In genomic region chrX:82711432-82711831, GRCh38 we compare ENCODE assay signal across 22 cellular contexts.
A peak's percentile ranks its signal among the peaks of the same experiment; 100 is the strongest.
DNase-seq lines count a peak whose midpoint lies in the region; ATAC-seq and TF ChIP-seq lines count a peak whose summit lies in the region.
"Had no signal": no experiment of that assay in that cellular context is flagged by ENCODE, and none has a peak within 500 bp of the region (broad histone marks: within the 10 kb centered on the region; RNA-seq: fewer than 3 reads in every experiment).

No MANE protein-coding gene starts in this region.

- no peak overlapping the region for H3K18ac ChIP-seq in neuronal stem cell (ENCODE audit: low read length)

- no peak overlapping the region for H3K9ac ChIP-seq in fibroblast of lung (ENCODE audit: insufficient read depth, low read length)
- no peak overlapping the region for H3K9ac ChIP-seq in neuronal stem cell (ENCODE audit: low read depth, low read length, poor library complexity)

- H3K27ac ChIP-seq in fibroblast of lung (ENCODE audit: insufficient read depth, low read length) (no peak overlapping the region), neuronal stem cell (replicated peaks; ENCODE audit: low read length) (no peak overlapping the region)

- H3K79me1 ChIP-seq in neuronal stem cell (ENCODE audit: low read depth, low read length): no peaks in the 10 kb centered on the region

- CTCF ChIA-PET in WTC11 (lab: Charles Lee): no interaction called here

- no peak overlapping the region for H4K91ac ChIP-seq in neuronal stem cell (ENCODE audit: low read depth, low read length, poor library complexity)

- H3K4me1 ChIP-seq in fibroblast of lung (ENCODE audit: control insufficient read depth, extremely low read depth, insufficient read depth, low read length) (no peaks in the 10 kb centered on the region), neuronal stem cell (ENCODE audit: control insufficient read depth in 2 of 2, insufficient read depth in 1 of 2, low read depth in 1 of 2, low read length in 2 of 2) (peaks cover 2 to 6% of the 10 kb centered on the region in 2 donors)

- no peak overlapping the region for H4K8ac ChIP-seq in neuronal stem cell (ENCODE audit: low read depth, low read length)

- H2AFZ ChIP-seq in fibroblast of lung (ENCODE audit: low read length) (no peak overlapping the region), neuronal stem cell (ENCODE audit: low read length) (peak overlapping the region; percentile 49)

- peaks cover 11% of the 10 kb centered on the region for H3K4me1 Mint-ChIP-seq in WTC11
- H3K4me1 Mint-ChIP-seq: CD4-positive, CD25-positive, alpha-beta regulatory T cell had no signal

- no peak overlapping the region for H2BK120ac ChIP-seq in neuronal stem cell (ENCODE audit: low read depth, low read length)

- WGBS in neuronal stem cell (ENCODE audit: extremely low coverage in 2 of 2, insufficient read length in 2 of 2, insufficient replicate concordance in 1 of 2), 2 donors: no CpG with 5 or more reads among the region's 4 CpGs

- no peak overlapping the region for H3K4me3 Mint-ChIP-seq in WTC11
- H3K4me3 Mint-ChIP-seq: CD4-positive, CD25-positive, alpha-beta regulatory T cell had no signal

- TF ChIP-seq CTCF in WTC11 (IDR thresholded peaks at IDR 0.05): no peak
- TF ChIP-seq CTCF in fibroblast of lung (conservative IDR thresholded peaks at IDR 0.05 in 1 of 2, IDR thresholded peaks at IDR 0.05 in 1 of 2; ENCODE audit: low read depth in 1 of 2, low read length in 2 of 2): no peak

- H2BK5ac ChIP-seq in neuronal stem cell (ENCODE audit: low read length): no peak overlapping the region

- no peak overlapping the region for H3K14ac ChIP-seq in neuronal stem cell (ENCODE audit: low read length)

- no peak overlapping the region for H3K4ac ChIP-seq in neuronal stem cell (ENCODE audit: low read length)

- H4K20me1 ChIP-seq in fibroblast of lung (ENCODE audit: control insufficient read depth, extremely low read depth, insufficient read depth, low read length): no peaks in the 10 kb centered on the region

- no peaks in the 10 kb centered on the region for H3K79me2 ChIP-seq in fibroblast of lung (ENCODE audit: control insufficient read depth, insufficient read depth, low read length)

- H3K23ac ChIP-seq in neuronal stem cell (ENCODE audit: low read depth, low read length, poor library complexity): no peak overlapping the region

- H3K36me3 Mint-ChIP-seq in WTC11: no peaks in the 10 kb centered on the region
- H3K36me3 Mint-ChIP-seq: CD4-positive, CD25-positive, alpha-beta regulatory T cell had no signal

- H3K27me3 Mint-ChIP-seq in WTC11 (ENCODE audit: low read depth): no peaks in the 10 kb centered on the region
- H3K27me3 Mint-ChIP-seq: CD4-positive, CD25-positive, alpha-beta regulatory T cell had no signal

- H3K36me3 ChIP-seq in fibroblast of lung (ENCODE audit: control insufficient read depth, insufficient read depth, low read length) (no peaks in the 10 kb centered on the region), neuronal stem cell (replicated peaks in 1 of 2; ENCODE audit: control insufficient read depth in 2 of 2, insufficient read depth in 2 of 2, low read length in 2 of 2) (no peaks in the 10 kb centered on the region)

- no peaks in the 10 kb centered on the region for H3K9me3 ChIP-seq in fibroblast of lung (ENCODE audit: control insufficient read depth, insufficient read depth, low read depth, low read length)
- no peaks in the 10 kb centered on the region for H3K9me3 ChIP-seq in neuronal stem cell (replicated peaks in 1 of 2; ENCODE audit: control insufficient read depth in 2 of 2, insufficient read depth in 1 of 2, low read depth in 1 of 2, low read length in 2 of 2)

- H3K27me3 ChIP-seq in fibroblast of lung (ENCODE audit: control insufficient read depth, insufficient read depth, low read length): no peaks in the 10 kb centered on the region
- no peaks in the 10 kb centered on the region for H3K27me3 ChIP-seq in neuronal stem cell (ENCODE audit: control insufficient read depth in 3 of 3, insufficient read depth in 3 of 3, low read depth in 1 of 3, low read length in 3 of 3)

- H2BK12ac ChIP-seq in neuronal stem cell (ENCODE audit: low read length): no peak overlapping the region

- H3K27ac Mint-ChIP-seq in WTC11: no peak overlapping the region
- H3K27ac Mint-ChIP-seq: CD4-positive, CD25-positive, alpha-beta regulatory T cell had no signal

- ATAC-seq in WTC11 (peak; percentile 44; the same call in 1 of the 2 replicates), HG03457 (IDR thresholded peaks at IDR 0.05; ENCODE audit: unreplicated experiment) (no peak)
- ATAC-seq: HepG2, K562 had no signal

- H2AK5ac ChIP-seq in neuronal stem cell (ENCODE audit: low read depth, low read length): no peak overlapping the region

- POLR2A ChIA-PET in WTC11 (lab: Charles Lee): no interaction called here

- no peaks in the 10 kb centered on the region for H3K9me3 Mint-ChIP-seq in WTC11

- peak; percentile 18 for DNase-seq in HT1080 (ENCODE audit: low read depth)
- DNase-seq in WTC11 (ENCODE audit: low spot score): no peak
- peak; percentile 6 to 17 for DNase-seq in fibroblast of lung (ENCODE audit: low read depth in 2 of 2)
- DNase-seq in neuronal stem cell (ENCODE audit: low spot score): peak; percentile 66
- DNase-seq in RKO (ENCODE audit: low spot score): no peak
- no peak for DNase-seq in NCI-H1694 treated with DMSO at 0.1 percent for 48 hours (lab: John Stamatoyannopoulos, UW)
- DNase-seq: CD4-positive, CD25-positive, alpha-beta regulatory T cell; COR-L47; DMS 273 treated with DMSO at 0.1 percent for 48 hours; DND-41; GOT3; NCI-H1092; NCI-H146; NCI-H2029 treated with DMSO at 0.1 percent for 48 hours; NCI-H226; NCI-H510A treated with DMSO at 0.1 percent for 48 hours; NCI-H774; NK-92 treated with Interleukin-12 subunit alpha and Interleukin-12 subunit beta, amount 100 ng/mL, for 24 hours; Right ventricle myocardium superior had no signal

- H3K4me2 ChIP-seq in fibroblast of lung (ENCODE audit: extremely low read depth, insufficient read depth, low read length) (no peak overlapping the region), neuronal stem cell (ENCODE audit: insufficient read depth, low read length, poor library complexity, severe bottlenecking) (no peak overlapping the region)

- H3K4me3 ChIP-seq in fibroblast of lung (replicated peaks in 1 of 4; ENCODE audit: control extremely low read depth in 1 of 4, insufficient read depth in 1 of 4, low read depth in 3 of 4, low read length in 4 of 4) (no peak overlapping the region), neuronal stem cell (ENCODE audit: low read length in 2 of 2) (no peak overlapping the region)
- H3K4me3 ChIP-seq: K562 had no signal

- no peak overlapping the region for H2BK15ac ChIP-seq in neuronal stem cell (ENCODE audit: low read length)

TF ChIP-seq in WTC11, 78 proteins besides CTCF, POLR2A, EP300 and RAD21 (continues in another document):
- TF ChIP-seq ZNF281 (CRISPR knock-in tag; IDR thresholded peaks at IDR 0.05) (no peak), FOXP4 (CRISPR knock-in tag; IDR thresholded peaks at IDR 0.05) (no peak), NFATC4 (CRISPR knock-in tag; IDR thresholded peaks at IDR 0.05) (no peak), JAZF1 (CRISPR knock-in tag; IDR thresholded peaks at IDR 0.05) (no peak), ETV6 (CRISPR knock-in tag; IDR thresholded peaks at IDR 0.05) (no peak), ZNF263 (CRISPR knock-in tag; IDR thresholded peaks at IDR 0.05; ENCODE audit: low read depth) (no peak), ERG (CRISPR knock-in tag; IDR thresholded peaks at IDR 0.05) (no peak)

Comparison
In these comparisons a context has a peak if more than half of its experiments do, and no peak if none do; other contexts are left out.
1. DNase-seq: peak in HT1080 (single experiment), fibroblast of lung (2 of 2) and neuronal stem cell (single experiment); none in WTC11 (single experiment), RKO (single experiment) and NCI-H1694 treated with DMSO at 0.1 percent for 48 hours (single experiment).